In genomic region chr1:208691012-208691411, GRCh38 we compare ENCODE assay signal across 24 cellular contexts.
"Had no signal": no experiment of that assay in that cellular context is flagged by ENCODE, and none has a peak within 500 bp of the region (broad histone marks: within the 10 kb centered on the region; RNA-seq: fewer than 3 reads in every experiment).

No MANE protein-coding gene starts in this region.

- H3K9me3 Mint-ChIP-seq: activated naive CD8-positive, alpha-beta T cell treated with anti-CD3 and anti-CD28 coated beads, Interleukin-2, amount 10 ng/mL, durations not matched to agents 7 days and 5 days; T-helper 1 cell treated with Interleukin-12 subunit alpha and Interleukin-12 subunit beta and Interleukin-4 antibody, amounts not matched to agents 30 μg/mL and 1 μg/mL, for 36 hours had no signal

- H3K27me3 ChIP-seq: adrenal gland, Peyer's patch had no signal

- H3K4me1 ChIP-seq: adrenal gland had no signal

- H3K36me3 ChIP-seq: adrenal gland, Peyer's patch had no signal

- DNase-seq: activated CD4-positive, alpha-beta T cell treated with anti-CD3 and anti-CD28 coated beads for 48 hours; activated CD4-positive, alpha-beta T cell treated with anti-CD3 and anti-CD28 coated beads, Interleukin-2, amount 50 U/mL, for 4 hours; activated CD4-positive, CD25-positive, alpha-beta regulatory T cell treated with anti-CD3 and anti-CD28 coated beads, Interleukin-2, amount 50 U/mL, for 72 hours; activated CD8-positive, alpha-beta memory T cell treated with anti-CD3 and anti-CD28 coated beads, Interleukin-2, amount 50 U/mL, for 48 hours; activated CD8-positive, alpha-beta T cell treated with anti-CD3 and anti-CD28 coated beads, Interleukin-2, amount 10 ng/mL, durations not matched to agents 7 days and 5 days; activated naive CD4-positive, alpha-beta T cell treated with anti-CD3 and anti-CD28 coated beads, Interleukin-2, amount 50 U/mL, for 16 hours; activated naive CD8-positive, alpha-beta T cell treated with anti-CD3 and anti-CD28 coated beads, Interleukin-2, amount 10 ng/mL, durations not matched to agents 7 days and 5 days; activated T-cell treated with anti-CD3 and anti-CD28 coated beads, Interleukin-2, amount 50 U/mL, for 1 hour; adrenal gland; anterior cingulate cortex; central memory CD4-positive, alpha-beta T cell; NCI-H1048; NCI-H146; NCI-H187 treated with DMSO at 0.1 percent for 48 hours; NCI-H2081 treated with DMSO at 0.1 percent for 48 hours; NCI-H2171 treated with DMSO at 0.1 percent for 48 hours; NCI-H345; NCI-H510A treated with DMSO at 0.1 percent for 48 hours; NCI-H69; Peyer's patch; SHP77 treated with DMSO at 0.1 percent for 48 hours had no signal

- H3K27me3 Mint-ChIP-seq: activated naive CD8-positive, alpha-beta T cell treated with anti-CD3 and anti-CD28 coated beads, Interleukin-2, amount 10 ng/mL, durations not matched to agents 7 days and 5 days had no signal

- H3K4me3 Mint-ChIP-seq: activated CD8-positive, alpha-beta T cell treated with anti-CD3 and anti-CD28 coated beads, Interleukin-2, amount 10 ng/mL, durations not matched to agents 7 days and 5 days; activated naive CD8-positive, alpha-beta T cell treated with anti-CD3 and anti-CD28 coated beads, Interleukin-2, amount 10 ng/mL, durations not matched to agents 7 days and 5 days; T-helper 1 cell treated with Interleukin-12 subunit alpha and Interleukin-12 subunit beta and Interleukin-4 antibody, amounts not matched to agents 30 μg/mL and 1 μg/mL, for 36 hours; WTC11 had no signal

- H3K9me3 ChIP-seq: adrenal gland, Peyer's patch had no signal

- H3K4me1 Mint-ChIP-seq: activated naive CD8-positive, alpha-beta T cell treated with anti-CD3 and anti-CD28 coated beads, Interleukin-2, amount 10 ng/mL, durations not matched to agents 7 days and 5 days; WTC11 had no signal

- H3K27ac Mint-ChIP-seq: activated CD8-positive, alpha-beta T cell treated with anti-CD3 and anti-CD28 coated beads, Interleukin-2, amount 10 ng/mL, durations not matched to agents 7 days and 5 days; activated naive CD8-positive, alpha-beta T cell treated with anti-CD3 and anti-CD28 coated beads, Interleukin-2, amount 10 ng/mL, durations not matched to agents 7 days and 5 days; T-helper 1 cell treated with Interleukin-12 subunit alpha and Interleukin-12 subunit beta and Interleukin-4 antibody, amounts not matched to agents 30 μg/mL and 1 μg/mL, for 36 hours; WTC11 had no signal

- H3K27ac ChIP-seq: adrenal gland, coronary artery, Peyer's patch had no signal

- H3K36me3 Mint-ChIP-seq: activated naive CD8-positive, alpha-beta T cell treated with anti-CD3 and anti-CD28 coated beads, Interleukin-2, amount 10 ng/mL, durations not matched to agents 7 days and 5 days had no signal

- ATAC-seq: activated CD8-positive, alpha-beta T cell treated with anti-CD3 and anti-CD28 coated beads, Interleukin-2, amount 10 ng/mL, durations not matched to agents 7 days and 5 days; WTC11 had no signal

- H3K4me3 ChIP-seq: adrenal gland, coronary artery, Peyer's patch had no signal
